Comparison of ENCODE assay signal across 8 cellular contexts in the genomic region with DNA sequence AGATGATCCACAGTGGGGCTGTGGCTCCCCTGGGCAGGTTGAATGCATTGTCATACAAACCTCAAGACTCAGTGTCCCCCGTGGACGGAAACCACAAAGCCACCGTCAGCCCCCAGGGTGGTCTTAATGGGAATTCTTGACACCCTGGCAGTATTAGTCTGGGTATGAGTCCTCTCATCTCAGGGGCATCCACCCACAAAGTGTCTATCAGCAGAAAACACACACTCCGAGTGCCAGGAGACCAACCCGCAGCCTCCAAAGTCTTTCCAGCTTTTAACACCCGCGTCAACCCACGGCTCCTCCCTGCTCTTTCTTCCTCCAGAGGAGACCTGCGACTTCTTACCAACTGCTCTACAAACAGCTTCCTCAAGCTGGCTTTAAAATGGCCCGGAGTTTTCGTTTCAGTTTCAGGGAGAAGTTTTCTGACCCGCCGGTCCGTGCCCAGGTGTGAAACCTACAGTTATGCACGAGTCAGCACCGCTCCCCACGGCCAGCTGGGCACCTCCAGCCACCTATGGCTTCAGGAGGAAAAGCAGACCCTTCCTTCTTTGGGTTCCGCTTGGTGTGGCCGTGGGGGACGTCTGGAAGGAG. TPM values are rescaled to one million over a fixed set of nuclear protein-coding genes. Genes with fewer than 3 reads are reported as not detected.
DNase-seq lines count a peak whose midpoint lies in the region; ATAC-seq and TF ChIP-seq lines count a peak whose summit lies in the region.

No MANE protein-coding gene starts in this region.

- ATAC-seq in HG03103 (IDR thresholded peaks at IDR 0.05; ENCODE audit: low read depth, unreplicated experiment) (peak; percentile 36), GM19455 (IDR thresholded peaks at IDR 0.05; ENCODE audit: unreplicated experiment) (no peak)

- H3K9me3 ChIP-seq in BE2C = no peaks in the 10 kb centered on the region

- H3K36me3 ChIP-seq in BE2C = no peaks in the 10 kb centered on the region

- DNase-seq in NK-92 treated with Interleukin-12 subunit alpha and Interleukin-12 subunit beta, amount 100 ng/mL, for 24 hours (lab: John Stamatoyannopoulos, UW) = peak; percentile 32
- DNase-seq in NK-92 (lab: John Stamatoyannopoulos, UW; ENCODE audit: unreplicated experiment) = no peak
- peak; percentile 50 for DNase-seq in activated CD4-positive, alpha-beta T cell treated with anti-CD3 and anti-CD28 coated beads for 48 hours
- DNase-seq in mucosa of gallbladder (ENCODE audit: low spot score) = peak; percentile 9
- DNase-seq in BE2C = no peak
- DNase-seq in NCI-H2107 treated with DMSO at 0.1 percent for 48 hours (lab: John Stamatoyannopoulos, UW; ENCODE audit: unreplicated experiment) = no peak

- H3K4me1 ChIP-seq in BE2C = no peaks in the 10 kb centered on the region

- no peak for TF ChIP-seq CTCF in BE2C (IDR thresholded peaks at IDR 0.05; ENCODE audit: low read depth, low read length)

- H3K4me3 ChIP-seq in BE2C (ENCODE audit: low read depth, low read length) = no peak overlapping the region

- no peaks in the 10 kb centered on the region for H3K27me3 ChIP-seq in BE2C

RNA-seq across cellular contexts. Expression of gene ASMTL, which starts 14.4 kb away (rescaled TPM):
- 29.7 TPM for total RNA-seq in mucosa of gallbladder
- 22.0 TPM for polyA plus RNA-seq in BE2C (2012; ENCODE audit: insufficient read depth, insufficient read length, low read depth)

Comparison
In these comparisons a context has a peak if more than half of its experiments do, and no peak if none do; other contexts are left out.
1. DNase-seq: peak in NK-92 treated with Interleukin-12 subunit alpha and Interleukin-12 subunit beta, amount 100 ng/mL, for 24 hours (single experiment), activated CD4-positive, alpha-beta T cell treated with anti-CD3 and anti-CD28 coated beads for 48 hours (single experiment) and mucosa of gallbladder (single experiment); none in NK-92 (single experiment), BE2C (single experiment) and NCI-H2107 treated with DMSO at 0.1 percent for 48 hours (single experiment).